23 cellular contexts compared by ENCODE assay signal in the genomic region with DNA sequence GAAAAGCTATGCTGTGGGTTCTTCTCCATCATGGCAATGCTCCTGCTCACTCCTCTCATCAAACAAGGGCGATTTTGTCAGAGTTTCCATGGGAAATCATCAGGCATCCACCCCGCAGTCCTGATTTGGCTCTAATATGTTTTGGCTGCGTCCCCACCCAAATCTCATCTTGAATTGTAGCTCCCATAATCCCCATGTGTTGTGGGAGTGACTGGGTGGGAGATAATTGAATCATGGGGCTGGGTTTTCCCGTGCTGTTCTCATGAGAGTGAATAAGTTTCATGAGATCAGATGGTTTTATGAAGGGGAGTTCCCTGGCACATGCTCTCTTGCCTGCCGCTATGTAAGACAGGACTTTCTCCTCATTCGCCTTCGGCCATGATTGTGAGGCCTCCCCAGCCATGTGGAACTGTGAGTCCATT.
"Had no signal": no experiment of that assay in that cellular context is flagged by ENCODE, and none has a peak within 500 bp of the region (broad histone marks: within the 10 kb centered on the region; RNA-seq: fewer than 3 reads in every experiment).

No MANE protein-coding gene starts in this region.

- H3K9me3 ChIP-seq: heart right ventricle, testis, upper lobe of left lung had no signal

- H3K4me1 ChIP-seq: neural progenitor cell had no signal

- H3K27me3 Mint-ChIP-seq: activated naive CD8-positive, alpha-beta T cell treated with anti-CD3 and anti-CD28 coated beads, Interleukin-2, amount 50 U/mL, for 24 hours; stimulated activated memory B cell treated with anti-CD40 and anti-IgM and Interleukin-4, amounts not matched to agents 10 μg/mL and 1 μg/mL and 100 μg/mL, for 72 hours had no signal

- H3K9me3 Mint-ChIP-seq: activated naive CD4-positive, alpha-beta T cell treated with anti-CD3 and anti-CD28 coated beads, Interleukin-2, amount 10 ng/mL, durations not matched to agents 7 days and 5 days; activated naive CD8-positive, alpha-beta T cell treated with anti-CD3 and anti-CD28 coated beads, Interleukin-2, amount 50 U/mL, for 24 hours; naive thymus-derived CD8-positive, alpha-beta T cell; neural progenitor cell; stimulated activated memory B cell treated with anti-CD40 and anti-IgM and Interleukin-4, amounts not matched to agents 10 μg/mL and 1 μg/mL and 100 μg/mL, for 72 hours had no signal

- H3K4me3 Mint-ChIP-seq: activated naive CD4-positive, alpha-beta T cell treated with anti-CD3 and anti-CD28 coated beads, Interleukin-2, amount 10 ng/mL, durations not matched to agents 7 days and 5 days; activated naive CD8-positive, alpha-beta T cell treated with anti-CD3 and anti-CD28 coated beads, Interleukin-2, amount 50 U/mL, for 24 hours; naive thymus-derived CD8-positive, alpha-beta T cell; neural progenitor cell; stimulated activated memory B cell treated with anti-CD40 and anti-IgM and Interleukin-4, amounts not matched to agents 10 μg/mL and 1 μg/mL and 100 μg/mL, for 72 hours had no signal

- DNase-seq: activated CD4-positive, alpha-beta T cell treated with anti-CD3 and anti-CD28 coated beads for 1 hour; activated CD4-positive, alpha-beta T cell treated with anti-CD3 and anti-CD28 coated beads, Interleukin-2, amount 50 U/mL, for 1 hour; activated CD8-positive, alpha-beta memory T cell treated with anti-CD3 and anti-CD28 coated beads for 24 hours; activated CD8-positive, alpha-beta memory T cell treated with anti-CD3 and anti-CD28 coated beads, Interleukin-2, amount 50 U/mL, for 4 hours; activated effector memory CD4-positive, alpha-beta T cell treated with Interleukin-2 at 50 U/mL for 16 hours; activated naive CD4-positive, alpha-beta T cell treated with anti-CD3 and anti-CD28 coated beads, Interleukin-2, amount 10 ng/mL, durations not matched to agents 7 days and 5 days; activated naive CD8-positive, alpha-beta T cell treated with anti-CD3 and anti-CD28 coated beads, Interleukin-2, amount 50 U/mL, for 24 hours; activated T-cell treated with anti-CD3 and anti-CD28 coated beads, Interleukin-2, amount 50 U/mL, for 48 hours; cerebellar nuclear complex; foreskin fibroblast; heart right ventricle; naive thymus-derived CD8-positive, alpha-beta T cell; retina; stimulated activated CD4-positive, alpha-beta T cell treated with anti-CD3 and anti-CD28 coated beads, Interleukin-1b, Interleukin-23, amount 100 ng/mL, for 48 hours; T-helper 1 cell; testis; upper lobe of left lung; WERI-Rb-1 had no signal

- H3K36me3 ChIP-seq: heart right ventricle, neural progenitor cell, upper lobe of left lung, WERI-Rb-1 had no signal

- H3K4me1 Mint-ChIP-seq: neural progenitor cell had no signal

- H3K27ac ChIP-seq: coronary artery, heart right ventricle, neural progenitor cell, testis, upper lobe of left lung, WERI-Rb-1 had no signal

- ATAC-seq: activated naive CD8-positive, alpha-beta T cell treated with anti-CD3 and anti-CD28 coated beads, Interleukin-2, amount 50 U/mL, for 24 hours; naive thymus-derived CD8-positive, alpha-beta T cell; stimulated activated memory B cell treated with anti-CD40 and anti-IgM and Interleukin-4, amounts not matched to agents 10 μg/mL and 1 μg/mL and 100 μg/mL, for 72 hours had no signal

- H3K27ac Mint-ChIP-seq: activated naive CD4-positive, alpha-beta T cell treated with anti-CD3 and anti-CD28 coated beads, Interleukin-2, amount 10 ng/mL, durations not matched to agents 7 days and 5 days; activated naive CD8-positive, alpha-beta T cell treated with anti-CD3 and anti-CD28 coated beads, Interleukin-2, amount 50 U/mL, for 24 hours; naive thymus-derived CD8-positive, alpha-beta T cell; neural progenitor cell; progenitor cell of endocrine pancreas; stimulated activated memory B cell treated with anti-CD40 and anti-IgM and Interleukin-4, amounts not matched to agents 10 μg/mL and 1 μg/mL and 100 μg/mL, for 72 hours had no signal

- H3K36me3 Mint-ChIP-seq: activated naive CD4-positive, alpha-beta T cell treated with anti-CD3 and anti-CD28 coated beads, Interleukin-2, amount 10 ng/mL, durations not matched to agents 7 days and 5 days; naive thymus-derived CD8-positive, alpha-beta T cell; neural progenitor cell; stimulated activated memory B cell treated with anti-CD40 and anti-IgM and Interleukin-4, amounts not matched to agents 10 μg/mL and 1 μg/mL and 100 μg/mL, for 72 hours had no signal

- H3K4me3 ChIP-seq: coronary artery, heart right ventricle, lung, neural progenitor cell, testis, upper lobe of left lung had no signal

- H3K9ac ChIP-seq: neural progenitor cell had no signal

- H3K27me3 ChIP-seq: heart right ventricle, neural progenitor cell, testis, upper lobe of left lung had no signal
